Comparison of ENCODE assay signal across 9 cellular contexts in genomic region chr7:74773760-74774750, GRCh38. TPM values are rescaled to one million over a fixed set of nuclear protein-coding genes. Genes with fewer than 3 reads are reported as not detected.
DNase-seq lines count a peak whose midpoint lies in the region; ATAC-seq lines count a peak whose summit lies in the region.
"Not testable (repeated sequence)": the region's sequence is repeated elsewhere in the genome, so short reads cannot be mapped to it uniquely, and the experiment has no call there.
"Had no signal": no experiment of that assay in that cellular context is flagged by ENCODE, and none has a peak within 500 bp of the region (broad histone marks: within the 10 kb centered on the region; RNA-seq: fewer than 3 reads in every experiment).

Gene NCF1, plus strand, starts transcription at chr7:74774011. Its CDS starts 21 bp downstream, at chr7:74774032.

- not testable (repeated sequence) for H3K4me1 ChIP-seq in mononuclear cell (ENCODE audit: insufficient read depth, low read length); aorta (ENCODE audit: control insufficient read depth in 1 of 2, insufficient read depth in 2 of 2, low read length in 2 of 2)

- not testable (repeated sequence) for H3K4me1 Mint-ChIP-seq in central memory CD8-positive, alpha-beta T cell

- H3K4me3 Mint-ChIP-seq in central memory CD8-positive, alpha-beta T cell = not testable (repeated sequence)

- not testable (repeated sequence) for H3K27ac Mint-ChIP-seq in central memory CD8-positive, alpha-beta T cell (ENCODE audit: low read depth)

- H3K9me3 ChIP-seq in mononuclear cell (ENCODE audit: low read depth, low read length); aorta (ENCODE audit: control insufficient read depth, low read length): not testable (repeated sequence)

- not testable (repeated sequence) for H3K27ac ChIP-seq in aorta (ENCODE audit: low read depth in 1 of 2, low read length in 2 of 2)

- ATAC-seq in GM18867 (IDR thresholded peaks at IDR 0.05; ENCODE audit: unreplicated experiment) = peak; percentile 83
- ATAC-seq in GM19467 (IDR thresholded peaks at IDR 0.05; ENCODE audit: unreplicated experiment) = peak; percentile 72
- peak; percentile 80 for ATAC-seq in HG02588 (IDR thresholded peaks at IDR 0.05; ENCODE audit: unreplicated experiment)
- ATAC-seq in HG03060 (IDR thresholded peaks at IDR 0.05; ENCODE audit: low read depth, unreplicated experiment) = peak; percentile 68
- ATAC-seq in HG03460 (IDR thresholded peaks at IDR 0.05; ENCODE audit: unreplicated experiment) = peak; percentile 83
- peak; percentile 78 for ATAC-seq in central memory CD8-positive, alpha-beta T cell (replicated peaks; ENCODE audit: extremely low read depth, poor library complexity, severe bottlenecking)
- peak; percentile 64 for ATAC-seq in aorta (ENCODE audit: low FRiP score)

- H3K36me3 Mint-ChIP-seq in central memory CD8-positive, alpha-beta T cell (ENCODE audit: insufficient read depth) = not testable (repeated sequence)

- WGBS in aorta, 2 donors = no CpG with 5 or more reads among the region's 21 CpGs

- intact Hi-C loops in aorta (cut with DNase I) = not testable (repeated sequence)

- DNase-seq in central memory CD8-positive, alpha-beta T cell (ENCODE audit: low spot score in 2 of 2); aorta: not testable (repeated sequence)

- H3K9me3 Mint-ChIP-seq in central memory CD8-positive, alpha-beta T cell = not testable (repeated sequence)

- not testable (repeated sequence) for H3K4me3 ChIP-seq in mononuclear cell (ENCODE audit: low read length); aorta (ENCODE audit: low read length in 2 of 2)

- H3K27me3 Mint-ChIP-seq in central memory CD8-positive, alpha-beta T cell = not testable (repeated sequence)

- not testable (repeated sequence) for H3K36me3 ChIP-seq in aorta (ENCODE audit: control insufficient read depth in 1 of 2, insufficient read depth in 2 of 2, low read length in 1 of 2)

- not testable (repeated sequence) for H3K27me3 ChIP-seq in mononuclear cell (ENCODE audit: insufficient read depth, low read length); aorta (ENCODE audit: control insufficient read depth in 1 of 2, insufficient read depth in 2 of 2, low read length in 1 of 2)

RNA-seq across cellular contexts. Expression of gene NCF1, which starts in this region (rescaled TPM):
- total RNA-seq in mononuclear cell = 23.0 TPM
- total RNA-seq in aorta = 10 to 100 TPM in 1 of 2 donors, 1 to 10 TPM in 1; 7.0 to 16.4 TPM
- 1 to 10 TPM in 1 of 2 donors, under 1 TPM in 1; 0.87 to 4.4 TPM for polyA plus RNA-seq in aorta
- total RNA-seq: dermis microvascular lymphatic vessel endothelial cell had no signal
